In genomic region chr7:1761097-1761496, GRCh38 we compare ENCODE assay signal across 29 cellular contexts.
DNase-seq lines count a peak whose midpoint lies in the region; ATAC-seq, FAIRE-seq and TF ChIP-seq lines count a peak whose summit lies in the region.
"Had no signal": no experiment of that assay in that cellular context is flagged by ENCODE, and none has a peak within 500 bp of the region (broad histone marks: within the 10 kb centered on the region; RNA-seq: fewer than 3 reads in every experiment).

No MANE protein-coding gene starts in this region.

- no peaks in the 10 kb centered on the region for H3K36me3 ChIP-seq in kidney (ENCODE audit: control insufficient read depth in 1 of 2, insufficient read depth in 2 of 2, low read length in 2 of 2)

- ATAC-seq in HG02885 (IDR thresholded peaks at IDR 0.05; ENCODE audit: poor library complexity, unreplicated experiment): no peak
- ATAC-seq: CD8-positive, alpha-beta T cell; HepG2; PC-3 had no signal

- no peaks in the 10 kb centered on the region for H3K4me1 ChIP-seq in kidney (ENCODE audit: control insufficient read depth in 1 of 2, insufficient read depth in 1 of 2, low read depth in 1 of 2, low read length in 2 of 2)

- peaks cover 3 to 5% of the 10 kb centered on the region in 2 donors for H3K9me3 ChIP-seq in kidney (ENCODE audit: control insufficient read depth in 1 of 2, low read length in 2 of 2)

- no peak overlapping the region for H3K4me3 ChIP-seq in kidney (ENCODE audit: low read length in 2 of 2)
- H3K4me3 ChIP-seq: GM23248, SK-N-MC had no signal

- intact Hi-C loops in kidney (cut with DNase I): no loop called here

- no peak overlapping the region for H3K9ac ChIP-seq in kidney (ENCODE audit: low read length in 2 of 2)
- H3K9ac ChIP-seq: GM23248 had no signal

- no peak overlapping the region for H3K27ac ChIP-seq in kidney (ENCODE audit: low read depth in 2 of 2, low read length in 2 of 2)
- H3K27ac ChIP-seq: GM23248, HL-60, SK-N-MC had no signal

- no peak for TF ChIP-seq CTCF in kidney (IDR thresholded peaks at IDR 0.05; ENCODE audit: borderline replicate concordance, extremely low read depth, insufficient read depth)

- peak; percentile 42 for DNase-seq in NOMO-1 treated with DMSO at 0.1 percent for 48 hours (lab: John Stamatoyannopoulos, UW; ENCODE audit: unreplicated experiment)
- DNase-seq in NOMO-1 treated with dmso at 0.1 percent for 144 hours (lab: John Stamatoyannopoulos, UW; ENCODE audit: unreplicated experiment): no peak
- peak; percentile 45 for DNase-seq in SK-MEL-5 (ENCODE audit: low read depth, low spot score)
- DNase-seq in kidney: peak; percentile 26
- DNase-seq in urothelium cell line (ENCODE audit: low spot score): no peak
- no peak for DNase-seq in NK-92 (lab: John Stamatoyannopoulos, UW; ENCODE audit: unreplicated experiment)
- DNase-seq: 8988T; AML-193; C1 segment of cervical spinal cord; CD8-positive, alpha-beta T cell; DMS153; GM23248; H9; HFFc6; KBM-7; MM.1S; NCI-H1105; NCI-H146; NCI-H2029; NCI-H226; NCI-H510A treated with DMSO at 0.1 percent for 48 hours; NCI-H748 treated with DMSO at 0.1 percent for 48 hours; PC-3; SHP77 had no signal

- FAIRE-seq in kidney (lab: Jason Lieb, UNC) (no peak), urothelium cell line (lab: Jason Lieb, UNC) (peak; percentile 66)
- FAIRE-seq: GM12891, HepG2 had no signal

- in situ Hi-C loops in SK-MEL-5 (cut with HindIII; ENCODE audit: low pct_unique_long_range_greater_than_20kb, low sequenced_read_pairs): no loop called here

Comparison
In these comparisons a context has a peak if more than half of its experiments do, and no peak if none do; other contexts are left out.
1. DNase-seq: peak in NOMO-1 treated with DMSO at 0.1 percent for 48 hours (single experiment), SK-MEL-5 (single experiment) and kidney (single experiment); none in NOMO-1 treated with dmso at 0.1 percent for 144 hours (single experiment), urothelium cell line (single experiment) and NK-92 (single experiment).